In genomic region chr2:173876833-173877413, GRCh38 we compare ENCODE assay signal across 18 cellular contexts.
DNase-seq lines count a peak whose midpoint lies in the region; ATAC-seq, FAIRE-seq and TF ChIP-seq lines count a peak whose summit lies in the region.
"Had no signal": no experiment of that assay in that cellular context is flagged by ENCODE, and none has a peak within 500 bp of the region (broad histone marks: within the 10 kb centered on the region; RNA-seq: fewer than 3 reads in every experiment).

No MANE protein-coding gene starts in this region.

- H3K4me3 ChIP-seq in HepG2 (replicated peaks in 1 of 3; ENCODE audit: insufficient read depth in 1 of 3, low read depth in 2 of 3, low read length in 3 of 3) (no peak overlapping the region), right lobe of liver (no peak overlapping the region), K562 (no peak overlapping the region), mesendoderm (ENCODE audit: low read length) (no peak overlapping the region)

- in situ Hi-C loops in HepG2 (cut with HindIII; ENCODE audit: extremely low pct_ligation_motif_present, low pct_unique_long_range_greater_than_20kb) (no loop called here), K562 (cut with MboI) (no loop called here)

- DNase-seq in HepG2 (ENCODE audit: low spot score) = no peak
- DNase-seq in right lobe of liver = no peak
- peak in 1 of 4 experiments; percentile 16 for DNase-seq in K562 (ENCODE audit: extremely low read depth in 1 of 4, low spot score in 3 of 4)
- DNase-seq in mesendoderm = peak; percentile 40
- no peak for DNase-seq in mucosa of gallbladder (ENCODE audit: low spot score)
- DNase-seq in progenitor cell of endocrine pancreas (ENCODE audit: low spot score, unreplicated experiment) = no peak
- no peak for DNase-seq in activated naive CD8-positive, alpha-beta T cell treated with anti-CD3 and anti-CD28 coated beads for 36 hours
- no peak for DNase-seq in DMS 273 treated with DMSO at 0.1 percent for 48 hours (lab: John Stamatoyannopoulos, UW)
- DNase-seq: CD4-positive, alpha-beta T cell; DMS153; DMS79 treated with DMSO at 0.1 percent for 48 hours; EL; GDM1; HCEC 1CT; HFFc6 had no signal

- TF ChIP-seq POLR2A in HepG2 (IDR thresholded peaks at IDR 0.05; ENCODE audit: insufficient read depth in 1 of 2, low read depth in 2 of 2, low read length in 2 of 2) (no peak), right lobe of liver (IDR thresholded peaks at IDR 0.05) (no peak), K562 (conservative IDR thresholded peaks at IDR 0.05) (no peak)

- H3K23ac ChIP-seq in mesendoderm (ENCODE audit: low read length) = no peak overlapping the region

- H3K4ac ChIP-seq in mesendoderm (ENCODE audit: low read depth, low read length) = no peak overlapping the region

- no peak overlapping the region for H2BK120ac ChIP-seq in mesendoderm (ENCODE audit: low read depth, low read length)

- FAIRE-seq in HepG2 (lab: Jason Lieb, UNC) (no peak), K562 (lab: Jason Lieb, UNC) (no peak)
- FAIRE-seq: GM12892, HTR-8/SVneo had no signal

- H3K9ac ChIP-seq in HepG2 (ENCODE audit: insufficient read depth, low read depth, low read length) (no peak overlapping the region), K562 (ENCODE audit: insufficient read depth in 1 of 2, low read depth in 2 of 2, low read length in 2 of 2) (no peak overlapping the region), mesendoderm (ENCODE audit: low read length) (no peak overlapping the region)

- no peak overlapping the region for H3K4me3 Mint-ChIP-seq in progenitor cell of endocrine pancreas (ENCODE audit: low read depth)
- no peak overlapping the region for H3K4me3 Mint-ChIP-seq in activated naive CD8-positive, alpha-beta T cell treated with anti-CD3 and anti-CD28 coated beads for 36 hours
- H3K4me3 Mint-ChIP-seq: CD4-positive, alpha-beta T cell; HFFc6 had no signal

- H3K9me3 Mint-ChIP-seq in progenitor cell of endocrine pancreas (ENCODE audit: low read depth) = no peaks in the 10 kb centered on the region
- H3K9me3 Mint-ChIP-seq in activated naive CD8-positive, alpha-beta T cell treated with anti-CD3 and anti-CD28 coated beads for 36 hours = no peaks in the 10 kb centered on the region
- H3K9me3 Mint-ChIP-seq: CD4-positive, alpha-beta T cell; HFFc6 had no signal

- TF ChIP-seq RAD21 in HepG2 (CRISPR knock-in tag; IDR thresholded peaks at IDR 0.05) (no peak), K562 (CRISPR knock-in tag; conservative IDR thresholded peaks at IDR 0.05 in 1 of 2, IDR thresholded peaks at IDR 0.05 in 1 of 2) (no peak)

- no peaks in the 10 kb centered on the region for H3K4me1 ChIP-seq in HepG2 (ENCODE audit: insufficient read depth, low read length)
- no peaks in the 10 kb centered on the region for H3K4me1 ChIP-seq in right lobe of liver
- no peaks in the 10 kb centered on the region; a peak in 1 of 5 replicates for H3K4me1 ChIP-seq in K562 (replicated peaks in 1 of 2; ENCODE audit: control insufficient read depth in 2 of 2, insufficient read depth in 2 of 2, low read length in 2 of 2)
- no peaks in the 10 kb centered on the region for H3K4me1 ChIP-seq in mesendoderm (ENCODE audit: control insufficient read depth, low read depth, low read length)

- H2BK5ac ChIP-seq in mesendoderm (ENCODE audit: low read length) = no peak overlapping the region

- BruUV-seq in HepG2 (replicated peaks; lab: Mats Ljungman, UMichigan) (no TSS peak), K562 (replicated peaks; lab: Mats Ljungman, UMichigan) (no TSS peak)

- POLR2A ChIA-PET in HepG2 (lab: Yijun Ruan, JAX) = interaction anchor here (0.5 kb wide), 1 partner anchor 122 kb away, joined by 3 read pairs; no protein-coding TSS in a partner anchor
- POLR2A ChIA-PET in K562 (lab: Yijun Ruan, JAX) = interaction anchor here (0.6 to 1.1 kb wide), 2 partner anchors 14 to 881 kb away, joined by 3 to 4 read pairs; no protein-coding TSS in a partner anchor

- no peak overlapping the region for H2AK5ac ChIP-seq in mesendoderm (ENCODE audit: low read length)

- H3K79me1 ChIP-seq in mesendoderm (ENCODE audit: low read length) = no peaks in the 10 kb centered on the region

- H3K27ac ChIP-seq in HepG2 (ENCODE audit: extremely low read length, insufficient read depth, low read length) (no peak overlapping the region), right lobe of liver (no peak overlapping the region), K562 (ENCODE audit: extremely low read depth, low read depth, low read length) (no peak overlapping the region), mesendoderm (ENCODE audit: low read depth, low read length) (no peak overlapping the region)
- H3K27ac ChIP-seq: 22Rv1 had no signal

- no peak overlapping the region for H3K18ac ChIP-seq in mesendoderm (ENCODE audit: low read length)

- H2BK15ac ChIP-seq in mesendoderm (replicated peaks; ENCODE audit: low read depth) = no peak overlapping the region

- H4K20me1 ChIP-seq in HepG2 (ENCODE audit: insufficient read depth, low read length) (no peaks in the 10 kb centered on the region), K562 (replicated peaks; ENCODE audit: control insufficient read depth, insufficient read depth, low read length) (no peaks in the 10 kb centered on the region)

- ATAC-seq in HepG2 (peak; percentile 41; the same call in 2 of the 3 replicates), right lobe of liver (no peak), K562 (peak; percentile 76)

- H2AFZ ChIP-seq in HepG2 (ENCODE audit: low read length) (no peak overlapping the region), K562 (ENCODE audit: low read depth, low read length) (0 out of 2 replicates have a peak overlapping the region, but pooled peaks have one; percentile 22)

- no peak overlapping the region for H4K5ac ChIP-seq in mesendoderm (ENCODE audit: low read length)

- CTCF ChIA-PET in HepG2 (lab: Yijun Ruan, JAX; ENCODE audit: low intra/inter-chr PET ratio, low total read pairs) (no interaction called here), K562 (lab: Yijun Ruan, JAX; ENCODE audit: low intra/inter-chr PET ratio) (no interaction called here)

- WGBS in HepG2 (ENCODE audit: low lambda C conversion rate) = 35% methylated on average over 9 of the region's 9 CpGs
- WGBS in right lobe of liver (ENCODE audit: insufficient coverage, low coverage, low lambda C conversion rate, missing lambda C conversion rate) = 58% methylated on average over 4 of the region's 9 CpGs
- 7% methylated on average over 9 of the region's 9 CpGs for WGBS in K562 (ENCODE audit: insufficient coverage, low coverage, missing lambda C conversion rate)
- WGBS in mesendoderm (ENCODE audit: extremely low coverage, insufficient coverage, low lambda C conversion rate) = no CpG with 5 or more reads among the region's 9 CpGs

- H3K27me3 ChIP-seq in HepG2 (ENCODE audit: control insufficient read depth in 1 of 2, insufficient read depth in 2 of 2, low read length in 2 of 2) (peaks cover 0 to 54% of the 10 kb centered on the region in 2 experiments; a peak in 3 of 5 replicates), right lobe of liver (no peaks in the 10 kb centered on the region), K562 (ENCODE audit: control insufficient read depth in 2 of 2, insufficient read depth in 2 of 2, low read length in 2 of 2) (peaks cover 29 to 63% of the 10 kb centered on the region in 2 experiments; a peak in 4 of 5 replicates), mesendoderm (ENCODE audit: insufficient read depth, low read length, poor library complexity) (no peaks in the 10 kb centered on the region)

- H4K8ac ChIP-seq in mesendoderm (ENCODE audit: low read depth, low read length) = no peak overlapping the region

- peaks cover 3% of the 10 kb centered on the region for H3K4me1 Mint-ChIP-seq in progenitor cell of endocrine pancreas (ENCODE audit: low read depth)
- no peaks in the 10 kb centered on the region for H3K4me1 Mint-ChIP-seq in activated naive CD8-positive, alpha-beta T cell treated with anti-CD3 and anti-CD28 coated beads for 36 hours

- H3K4me2 ChIP-seq in HepG2 (ENCODE audit: low read depth, low read length) (no peak overlapping the region), K562 (ENCODE audit: insufficient read depth, low read length) (no peak overlapping the region), mesendoderm (ENCODE audit: low read length) (no peak overlapping the region)

- TF ChIP-seq CTCF in HepG2 (CRISPR knock-in tag; IDR thresholded peaks at IDR 0.05) = no peak
- TF ChIP-seq CTCF in right lobe of liver (IDR thresholded peaks at IDR 0.05) = no peak
- TF ChIP-seq CTCF in K562 (IDR thresholded peaks at IDR 0.05 in 2 of 3, conservative IDR thresholded peaks at IDR 0.05 in 1 of 3; ENCODE audit: insufficient read depth in 2 of 3, low read depth in 1 of 3, low read length in 3 of 3) = no peak
- no peak for TF ChIP-seq CTCF in progenitor cell of endocrine pancreas (IDR thresholded peaks at IDR 0.05; ENCODE audit: unreplicated experiment)

- H3K79me2 ChIP-seq in HepG2 (ENCODE audit: insufficient read depth, low read length) (no peaks in the 10 kb centered on the region), K562 (ENCODE audit: control insufficient read depth, insufficient read depth, low read length) (no peaks in the 10 kb centered on the region), mesendoderm (ENCODE audit: control insufficient read depth, insufficient read depth, low read length) (no peaks in the 10 kb centered on the region)

- H3K56ac ChIP-seq in mesendoderm (ENCODE audit: low read length) = no peak overlapping the region

- TF ChIP-seq EP300 in HepG2 (IDR thresholded peaks at IDR 0.05; ENCODE audit: low read depth in 2 of 2, low read length in 2 of 2) (no peak), HepG2 (CRISPR knock-in tag; IDR thresholded peaks at IDR 0.05; ENCODE audit: borderline replicate concordance) (no peak), K562 (IDR thresholded peaks at IDR 0.05; ENCODE audit: low read length) (no peak)

- H3K9me3 ChIP-seq in HepG2 (ENCODE audit: low read length) (no peaks in the 10 kb centered on the region), right lobe of liver (no peaks in the 10 kb centered on the region), K562 (replicated peaks; ENCODE audit: control insufficient read depth, insufficient read depth, low read depth, low read length) (no peaks in the 10 kb centered on the region)

- no peak overlapping the region for H3K27ac Mint-ChIP-seq in progenitor cell of endocrine pancreas
- H3K27ac Mint-ChIP-seq in activated naive CD8-positive, alpha-beta T cell treated with anti-CD3 and anti-CD28 coated beads for 36 hours = no peak overlapping the region
- H3K27ac Mint-ChIP-seq: CD4-positive, alpha-beta T cell; HFFc6 had no signal

- no peaks in the 10 kb centered on the region for H3K9me1 ChIP-seq in K562 (ENCODE audit: control insufficient read depth, insufficient read depth, low read length)

- intact Hi-C loops in HepG2 (cut with micrococcal nuclease; ENCODE audit: unreplicated experiment) = no loop called here
- intact Hi-C loops in right lobe of liver (cut with DNase I) = no loop called here
- intact Hi-C loops in K562 (cut with micrococcal nuclease) = no loop called here

- no peaks in the 10 kb centered on the region for H3K36me3 Mint-ChIP-seq in progenitor cell of endocrine pancreas (ENCODE audit: insufficient read depth)
- H3K36me3 Mint-ChIP-seq in activated naive CD8-positive, alpha-beta T cell treated with anti-CD3 and anti-CD28 coated beads for 36 hours = no peaks in the 10 kb centered on the region

- H3K27me3 Mint-ChIP-seq in progenitor cell of endocrine pancreas = peaks cover 15% of the 10 kb centered on the region
- peaks cover 19% of the 10 kb centered on the region for H3K27me3 Mint-ChIP-seq in activated naive CD8-positive, alpha-beta T cell treated with anti-CD3 and anti-CD28 coated beads for 36 hours

- H3K36me3 ChIP-seq in HepG2 (replicated peaks in 1 of 2; ENCODE audit: control insufficient read depth in 1 of 2, insufficient read depth in 2 of 2, low read length in 2 of 2) (no peaks in the 10 kb centered on the region), right lobe of liver (no peaks in the 10 kb centered on the region), K562 (ENCODE audit: control insufficient read depth, insufficient read depth, low read length) (no peaks in the 10 kb centered on the region), mesendoderm (ENCODE audit: control insufficient read depth, insufficient read depth, low read length) (no peaks in the 10 kb centered on the region)

Comparison
In these comparisons a context has a peak if more than half of its experiments do, and no peak if none do; other contexts are left out.
1. ATAC-seq: peak in HepG2 (single experiment) and K562 (single experiment); none in right lobe of liver (0 of 4).
2. Of the 241 proteins assayed by ChIP-seq in both HepG2 and K562: peak only in HepG2: none; only in K562: GABPA; in both: none; in neither: 240.